In the genomic region with DNA sequence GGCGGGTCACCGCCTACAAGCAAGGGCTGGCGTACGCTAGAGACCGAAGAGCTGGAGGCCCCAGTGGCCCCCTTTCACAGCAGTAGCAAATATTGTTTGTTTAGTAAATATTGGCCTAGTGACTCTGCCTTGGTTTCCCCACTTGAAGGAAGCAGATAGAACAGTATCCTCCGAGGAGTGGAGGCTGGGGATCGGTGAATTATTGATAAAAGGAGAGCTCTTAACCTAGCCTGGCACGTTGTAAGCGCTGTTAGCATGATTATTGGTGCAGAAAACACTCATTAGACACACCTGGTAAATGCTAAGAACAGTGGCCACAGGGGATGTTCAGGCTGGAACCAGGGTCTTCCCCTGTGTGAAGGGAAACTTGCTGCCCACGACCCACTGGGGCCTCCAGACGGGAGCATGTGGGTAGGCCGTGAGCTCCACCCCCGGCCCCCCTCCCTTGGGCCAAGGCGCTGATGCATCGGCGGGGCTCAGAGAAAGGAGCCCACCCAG, we compare ENCODE assay signal across 1 cellular context.
A peak's percentile ranks its signal among the peaks of the same experiment; 100 is the strongest.
TF ChIP-seq lines count a peak whose summit lies in the region.

No MANE protein-coding gene starts in this region.

TF ChIP-seq in HepG2, 621 proteins besides CTCF, POLR2A, EP300 and RAD21 (continued from another document and continues in another):
- TF ChIP-seq, protein P1, sequence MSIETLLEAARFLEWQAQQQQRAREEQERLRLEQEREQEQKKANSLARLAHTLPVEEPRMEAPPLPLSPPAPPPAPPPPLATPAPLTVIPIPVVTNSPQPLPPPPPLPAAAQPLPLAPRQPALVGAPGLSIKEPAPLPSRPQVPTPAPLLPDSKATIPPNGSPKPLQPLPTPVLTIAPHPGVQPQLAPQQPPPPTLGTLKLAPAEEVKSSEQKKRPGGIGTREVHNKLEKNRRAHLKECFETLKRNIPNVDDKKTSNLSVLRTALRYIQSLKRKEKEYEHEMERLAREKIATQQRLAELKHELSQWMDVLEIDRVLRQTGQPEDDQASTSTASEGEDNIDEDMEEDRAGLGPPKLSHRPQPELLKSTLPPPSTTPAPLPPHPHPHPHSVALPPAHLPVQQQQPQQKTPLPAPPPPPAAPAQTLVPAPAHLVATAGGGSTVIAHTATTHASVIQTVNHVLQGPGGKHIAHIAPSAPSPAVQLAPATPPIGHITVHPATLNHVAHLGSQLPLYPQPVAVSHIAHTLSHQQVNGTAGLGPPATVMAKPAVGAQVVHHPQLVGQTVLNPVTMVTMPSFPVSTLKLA (IDR thresholded peaks at IDR 0.05) = no peak
- no peak for TF ChIP-seq ZFP36 (IDR thresholded peaks at IDR 0.05; ENCODE audit: borderline replicate concordance, low read depth, low read length, partially characterized antibody)
- no peak for TF ChIP-seq ZNF317 (CRISPR knock-in tag; IDR thresholded peaks at IDR 0.05)
- TF ChIP-seq ZBTB42 (CRISPR knock-in tag; IDR thresholded peaks at IDR 0.05) = no peak
- TF ChIP-seq MTF2 (CRISPR knock-in tag; IDR thresholded peaks at IDR 0.05; ENCODE audit: borderline replicate concordance) = no peak
- no peak for TF ChIP-seq ZNF496 (CRISPR knock-in tag; IDR thresholded peaks at IDR 0.05; ENCODE audit: insufficient replicate concordance)
- no peak for TF ChIP-seq TCF7 (IDR thresholded peaks at IDR 0.05; ENCODE audit: low read depth)
- TF ChIP-seq, protein P2, sequence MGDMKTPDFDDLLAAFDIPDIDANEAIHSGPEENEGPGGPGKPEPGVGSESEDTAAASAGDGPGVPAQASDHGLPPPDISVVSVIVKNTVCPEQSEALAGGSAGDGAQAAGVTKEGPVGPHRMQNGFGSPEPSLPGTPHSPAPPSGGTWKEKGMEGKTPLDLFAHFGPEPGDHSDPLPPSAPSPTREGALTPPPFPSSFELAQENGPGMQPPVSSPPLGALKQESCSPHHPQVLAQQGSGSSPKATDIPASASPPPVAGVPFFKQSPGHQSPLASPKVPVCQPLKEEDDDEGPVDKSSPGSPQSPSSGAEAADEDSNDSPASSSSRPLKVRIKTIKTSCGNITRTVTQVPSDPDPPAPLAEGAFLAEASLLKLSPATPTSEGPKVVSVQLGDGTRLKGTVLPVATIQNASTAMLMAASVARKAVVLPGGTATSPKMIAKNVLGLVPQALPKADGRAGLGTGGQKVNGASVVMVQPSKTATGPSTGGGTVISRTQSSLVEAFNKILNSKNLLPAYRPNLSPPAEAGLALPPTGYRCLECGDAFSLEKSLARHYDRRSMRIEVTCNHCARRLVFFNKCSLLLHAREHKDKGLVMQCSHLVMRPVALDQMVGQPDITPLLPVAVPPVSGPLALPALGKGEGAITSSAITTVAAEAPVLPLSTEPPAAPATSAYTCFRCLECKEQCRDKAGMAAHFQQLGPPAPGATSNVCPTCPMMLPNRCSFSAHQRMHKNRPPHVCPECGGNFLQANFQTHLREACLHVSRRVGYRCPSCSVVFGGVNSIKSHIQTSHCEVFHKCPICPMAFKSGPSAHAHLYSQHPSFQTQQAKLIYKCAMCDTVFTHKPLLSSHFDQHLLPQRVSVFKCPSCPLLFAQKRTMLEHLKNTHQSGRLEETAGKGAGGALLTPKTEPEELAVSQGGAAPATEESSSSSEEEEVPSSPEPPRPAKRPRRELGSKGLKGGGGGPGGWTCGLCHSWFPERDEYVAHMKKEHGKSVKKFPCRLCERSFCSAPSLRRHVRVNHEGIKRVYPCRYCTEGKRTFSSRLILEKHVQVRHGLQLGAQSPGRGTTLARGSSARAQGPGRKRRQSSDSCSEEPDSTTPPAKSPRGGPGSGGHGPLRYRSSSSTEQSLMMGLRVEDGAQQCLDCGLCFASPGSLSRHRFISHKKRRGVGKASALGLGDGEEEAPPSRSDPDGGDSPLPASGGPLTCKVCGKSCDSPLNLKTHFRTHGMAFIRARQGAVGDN (CRISPR knock-in tag; IDR thresholded peaks at IDR 0.05) = peak; percentile 60
- TF ChIP-seq MIER3 (CRISPR knock-in tag; IDR thresholded peaks at IDR 0.05; ENCODE audit: borderline replicate concordance) = no peak
- TF ChIP-seq, protein P3, sequence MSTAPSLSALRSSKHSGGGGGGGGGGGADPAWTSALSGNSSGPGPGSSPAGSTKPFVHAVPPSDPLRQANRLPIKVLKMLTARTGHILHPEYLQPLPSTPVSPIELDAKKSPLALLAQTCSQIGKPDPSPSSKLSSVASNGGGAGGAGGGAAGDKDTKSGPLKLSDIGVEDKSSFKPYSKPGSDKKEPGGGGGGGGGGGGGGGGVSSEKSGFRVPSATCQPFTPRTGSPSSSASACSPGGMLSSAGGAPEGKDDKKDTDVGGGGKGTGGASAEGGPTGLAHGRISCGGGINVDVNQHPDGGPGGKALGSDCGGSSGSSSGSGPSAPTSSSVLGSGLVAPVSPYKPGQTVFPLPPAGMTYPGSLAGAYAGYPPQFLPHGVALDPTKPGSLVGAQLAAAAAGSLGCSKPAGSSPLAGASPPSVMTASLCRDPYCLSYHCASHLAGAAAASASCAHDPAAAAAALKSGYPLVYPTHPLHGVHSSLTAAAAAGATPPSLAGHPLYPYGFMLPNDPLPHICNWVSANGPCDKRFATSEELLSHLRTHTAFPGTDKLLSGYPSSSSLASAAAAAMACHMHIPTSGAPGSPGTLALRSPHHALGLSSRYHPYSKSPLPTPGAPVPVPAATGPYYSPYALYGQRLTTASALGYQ (CRISPR knock-in tag; IDR thresholded peaks at IDR 0.05) = no peak
- no peak for TF ChIP-seq NCOA5 (CRISPR knock-in tag; IDR thresholded peaks at IDR 0.05)
- TF ChIP-seq HNRNPK (IDR thresholded peaks at IDR 0.05; ENCODE audit: low read depth, low read length, poor library complexity, severe bottlenecking) = no peak
- no peak for TF ChIP-seq ZNF543 (CRISPR knock-in tag; IDR thresholded peaks at IDR 0.05)
- TF ChIP-seq BORCS8-MEF2B (CRISPR knock-in tag; IDR thresholded peaks at IDR 0.05) = no peak
- no peak for TF ChIP-seq RORA (CRISPR knock-in tag; IDR thresholded peaks at IDR 0.05)
- no peak for TF ChIP-seq ZNF296 (CRISPR knock-in tag; conservative IDR thresholded peaks at IDR 0.05)
- TF ChIP-seq ZNF782 (CRISPR knock-in tag; IDR thresholded peaks at IDR 0.05; ENCODE audit: borderline replicate concordance) = 0 out of 2 replicates have a peak, but pooled peaks have one; percentile 30
- TF ChIP-seq, protein P4, sequence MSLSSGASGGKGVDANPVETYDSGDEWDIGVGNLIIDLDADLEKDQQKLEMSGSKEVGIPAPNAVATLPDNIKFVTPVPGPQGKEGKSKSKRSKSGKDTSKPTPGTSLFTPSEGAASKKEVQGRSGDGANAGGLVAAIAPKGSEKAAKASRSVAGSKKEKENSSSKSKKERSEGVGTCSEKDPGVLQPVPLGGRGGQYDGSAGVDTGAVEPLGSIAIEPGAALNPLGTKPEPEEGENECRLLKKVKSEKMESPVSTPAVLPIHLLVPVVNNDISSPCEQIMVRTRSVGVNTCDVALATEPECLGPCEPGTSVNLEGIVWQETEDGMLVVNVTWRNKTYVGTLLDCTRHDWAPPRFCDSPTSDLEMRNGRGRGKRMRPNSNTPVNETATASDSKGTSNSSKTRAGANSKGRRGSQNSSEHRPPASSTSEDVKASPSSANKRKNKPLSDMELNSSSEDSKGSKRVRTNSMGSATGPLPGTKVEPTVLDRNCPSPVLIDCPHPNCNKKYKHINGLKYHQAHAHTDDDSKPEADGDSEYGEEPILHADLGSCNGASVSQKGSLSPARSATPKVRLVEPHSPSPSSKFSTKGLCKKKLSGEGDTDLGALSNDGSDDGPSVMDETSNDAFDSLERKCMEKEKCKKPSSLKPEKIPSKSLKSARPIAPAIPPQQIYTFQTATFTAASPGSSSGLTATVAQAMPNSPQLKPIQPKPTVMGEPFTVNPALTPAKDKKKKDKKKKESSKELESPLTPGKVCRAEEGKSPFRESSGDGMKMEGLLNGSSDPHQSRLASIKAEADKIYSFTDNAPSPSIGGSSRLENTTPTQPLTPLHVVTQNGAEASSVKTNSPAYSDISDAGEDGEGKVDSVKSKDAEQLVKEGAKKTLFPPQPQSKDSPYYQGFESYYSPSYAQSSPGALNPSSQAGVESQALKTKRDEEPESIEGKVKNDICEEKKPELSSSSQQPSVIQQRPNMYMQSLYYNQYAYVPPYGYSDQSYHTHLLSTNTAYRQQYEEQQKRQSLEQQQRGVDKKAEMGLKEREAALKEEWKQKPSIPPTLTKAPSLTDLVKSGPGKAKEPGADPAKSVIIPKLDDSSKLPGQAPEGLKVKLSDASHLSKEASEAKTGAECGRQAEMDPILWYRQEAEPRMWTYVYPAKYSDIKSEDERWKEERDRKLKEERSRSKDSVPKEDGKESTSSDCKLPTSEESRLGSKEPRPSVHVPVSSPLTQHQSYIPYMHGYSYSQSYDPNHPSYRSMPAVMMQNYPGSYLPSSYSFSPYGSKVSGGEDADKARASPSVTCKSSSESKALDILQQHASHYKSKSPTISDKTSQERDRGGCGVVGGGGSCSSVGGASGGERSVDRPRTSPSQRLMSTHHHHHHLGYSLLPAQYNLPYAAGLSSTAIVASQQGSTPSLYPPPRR (CRISPR knock-in tag; IDR thresholded peaks at IDR 0.05; ENCODE audit: borderline replicate concordance) = no peak
- TF ChIP-seq, protein P5, sequence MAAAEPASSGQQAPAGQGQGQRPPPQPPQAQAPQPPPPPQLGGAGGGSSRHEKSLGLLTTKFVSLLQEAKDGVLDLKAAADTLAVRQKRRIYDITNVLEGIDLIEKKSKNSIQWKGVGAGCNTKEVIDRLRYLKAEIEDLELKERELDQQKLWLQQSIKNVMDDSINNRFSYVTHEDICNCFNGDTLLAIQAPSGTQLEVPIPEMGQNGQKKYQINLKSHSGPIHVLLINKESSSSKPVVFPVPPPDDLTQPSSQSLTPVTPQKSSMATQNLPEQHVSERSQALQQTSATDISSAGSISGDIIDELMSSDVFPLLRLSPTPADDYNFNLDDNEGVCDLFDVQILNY (CRISPR knock-in tag; conservative IDR thresholded peaks at IDR 0.05) = no peak
- TF ChIP-seq, protein P6, sequence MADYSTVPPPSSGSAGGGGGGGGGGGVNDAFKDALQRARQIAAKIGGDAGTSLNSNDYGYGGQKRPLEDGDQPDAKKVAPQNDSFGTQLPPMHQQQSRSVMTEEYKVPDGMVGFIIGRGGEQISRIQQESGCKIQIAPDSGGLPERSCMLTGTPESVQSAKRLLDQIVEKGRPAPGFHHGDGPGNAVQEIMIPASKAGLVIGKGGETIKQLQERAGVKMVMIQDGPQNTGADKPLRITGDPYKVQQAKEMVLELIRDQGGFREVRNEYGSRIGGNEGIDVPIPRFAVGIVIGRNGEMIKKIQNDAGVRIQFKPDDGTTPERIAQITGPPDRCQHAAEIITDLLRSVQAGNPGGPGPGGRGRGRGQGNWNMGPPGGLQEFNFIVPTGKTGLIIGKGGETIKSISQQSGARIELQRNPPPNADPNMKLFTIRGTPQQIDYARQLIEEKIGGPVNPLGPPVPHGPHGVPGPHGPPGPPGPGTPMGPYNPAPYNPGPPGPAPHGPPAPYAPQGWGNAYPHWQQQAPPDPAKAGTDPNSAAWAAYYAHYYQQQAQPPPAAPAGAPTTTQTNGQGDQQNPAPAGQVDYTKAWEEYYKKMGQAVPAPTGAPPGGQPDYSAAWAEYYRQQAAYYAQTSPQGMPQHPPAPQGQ (CRISPR knock-in tag; IDR thresholded peaks at IDR 0.05; ENCODE audit: borderline replicate concordance) = no peak
- no peak for TF ChIP-seq ATF7 (IDR thresholded peaks at IDR 0.05)
- no peak for TF ChIP-seq ATF7 (CRISPR knock-in tag; IDR thresholded peaks at IDR 0.05)
- peak; percentile 33; the same call in 1 of the 2 replicates for TF ChIP-seq KDM5A (IDR thresholded peaks at IDR 0.05; ENCODE audit: borderline replicate concordance, low read length)
- TF ChIP-seq ZNF790 (CRISPR knock-in tag; IDR thresholded peaks at IDR 0.05; ENCODE audit: borderline replicate concordance) = 0 out of 2 replicates have a peak, but pooled peaks have one; percentile 11
- TF ChIP-seq, protein P7, sequence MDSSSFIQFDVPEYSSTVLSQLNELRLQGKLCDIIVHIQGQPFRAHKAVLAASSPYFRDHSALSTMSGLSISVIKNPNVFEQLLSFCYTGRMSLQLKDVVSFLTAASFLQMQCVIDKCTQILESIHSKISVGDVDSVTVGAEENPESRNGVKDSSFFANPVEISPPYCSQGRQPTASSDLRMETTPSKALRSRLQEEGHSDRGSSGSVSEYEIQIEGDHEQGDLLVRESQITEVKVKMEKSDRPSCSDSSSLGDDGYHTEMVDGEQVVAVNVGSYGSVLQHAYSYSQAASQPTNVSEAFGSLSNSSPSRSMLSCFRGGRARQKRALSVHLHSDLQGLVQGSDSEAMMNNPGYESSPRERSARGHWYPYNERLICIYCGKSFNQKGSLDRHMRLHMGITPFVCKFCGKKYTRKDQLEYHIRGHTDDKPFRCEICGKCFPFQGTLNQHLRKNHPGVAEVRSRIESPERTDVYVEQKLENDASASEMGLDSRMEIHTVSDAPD (CRISPR knock-in tag; IDR thresholded peaks at IDR 0.05) = no peak
- TF ChIP-seq MYC (CRISPR knock-in tag; IDR thresholded peaks at IDR 0.05; ENCODE audit: borderline replicate concordance) = no peak
- TF ChIP-seq FOXK2 (IDR thresholded peaks at IDR 0.05) = no peak
- no peak for TF ChIP-seq NRL (CRISPR knock-in tag; IDR thresholded peaks at IDR 0.05; ENCODE audit: borderline replicate concordance)
- TF ChIP-seq, protein P8, sequence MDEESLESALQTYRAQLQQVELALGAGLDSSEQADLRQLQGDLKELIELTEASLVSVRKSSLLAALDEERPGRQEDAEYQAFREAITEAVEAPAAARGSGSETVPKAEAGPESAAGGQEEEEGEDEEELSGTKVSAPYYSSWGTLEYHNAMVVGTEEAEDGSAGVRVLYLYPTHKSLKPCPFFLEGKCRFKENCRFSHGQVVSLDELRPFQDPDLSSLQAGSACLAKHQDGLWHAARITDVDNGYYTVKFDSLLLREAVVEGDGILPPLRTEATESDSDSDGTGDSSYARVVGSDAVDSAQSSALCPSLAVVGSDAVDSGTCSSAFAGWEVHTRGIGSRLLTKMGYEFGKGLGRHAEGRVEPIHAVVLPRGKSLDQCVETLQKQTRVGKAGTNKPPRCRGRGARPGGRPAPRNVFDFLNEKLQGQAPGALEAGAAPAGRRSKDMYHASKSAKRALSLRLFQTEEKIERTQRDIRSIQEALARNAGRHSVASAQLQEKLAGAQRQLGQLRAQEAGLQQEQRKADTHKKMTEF (CRISPR knock-in tag; IDR thresholded peaks at IDR 0.05) = no peak
- 0 out of 2 replicates have a peak, but pooled peaks have one; percentile 16 for TF ChIP-seq NR2F2 (IDR thresholded peaks at IDR 0.05; ENCODE audit: borderline replicate concordance, low read depth)
- TF ChIP-seq ATAD3A (CRISPR knock-in tag; IDR thresholded peaks at IDR 0.05) = no peak
- TF ChIP-seq TBX3 (IDR thresholded peaks at IDR 0.05; ENCODE audit: borderline replicate concordance) = no peak
- TF ChIP-seq ATRX (CRISPR knock-in tag; IDR thresholded peaks at IDR 0.05; ENCODE audit: borderline replicate concordance) = no peak
- no peak for TF ChIP-seq SKI (IDR thresholded peaks at IDR 0.05; ENCODE audit: partially characterized antibody)
- TF ChIP-seq ZMYM4 (CRISPR knock-in tag; IDR thresholded peaks at IDR 0.05) = 0 out of 2 replicates have a peak, but pooled peaks have one; percentile 13
- TF ChIP-seq, protein P9, sequence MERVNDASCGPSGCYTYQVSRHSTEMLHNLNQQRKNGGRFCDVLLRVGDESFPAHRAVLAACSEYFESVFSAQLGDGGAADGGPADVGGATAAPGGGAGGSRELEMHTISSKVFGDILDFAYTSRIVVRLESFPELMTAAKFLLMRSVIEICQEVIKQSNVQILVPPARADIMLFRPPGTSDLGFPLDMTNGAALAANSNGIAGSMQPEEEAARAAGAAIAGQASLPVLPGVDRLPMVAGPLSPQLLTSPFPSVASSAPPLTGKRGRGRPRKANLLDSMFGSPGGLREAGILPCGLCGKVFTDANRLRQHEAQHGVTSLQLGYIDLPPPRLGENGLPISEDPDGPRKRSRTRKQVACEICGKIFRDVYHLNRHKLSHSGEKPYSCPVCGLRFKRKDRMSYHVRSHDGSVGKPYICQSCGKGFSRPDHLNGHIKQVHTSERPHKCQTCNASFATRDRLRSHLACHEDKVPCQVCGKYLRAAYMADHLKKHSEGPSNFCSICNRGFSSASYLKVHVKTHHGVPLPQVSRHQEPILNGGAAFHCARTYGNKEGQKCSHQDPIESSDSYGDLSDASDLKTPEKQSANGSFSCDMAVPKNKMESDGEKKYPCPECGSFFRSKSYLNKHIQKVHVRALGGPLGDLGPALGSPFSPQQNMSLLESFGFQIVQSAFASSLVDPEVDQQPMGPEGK (CRISPR knock-in tag; IDR thresholded peaks at IDR 0.05) = no peak
- 0 out of 2 replicates have a peak, but pooled peaks have one; percentile 17 for TF ChIP-seq ZNF253 (CRISPR knock-in tag; IDR thresholded peaks at IDR 0.05; ENCODE audit: borderline replicate concordance)
